10 cellular contexts compared by ENCODE assay signal in the genomic region with DNA sequence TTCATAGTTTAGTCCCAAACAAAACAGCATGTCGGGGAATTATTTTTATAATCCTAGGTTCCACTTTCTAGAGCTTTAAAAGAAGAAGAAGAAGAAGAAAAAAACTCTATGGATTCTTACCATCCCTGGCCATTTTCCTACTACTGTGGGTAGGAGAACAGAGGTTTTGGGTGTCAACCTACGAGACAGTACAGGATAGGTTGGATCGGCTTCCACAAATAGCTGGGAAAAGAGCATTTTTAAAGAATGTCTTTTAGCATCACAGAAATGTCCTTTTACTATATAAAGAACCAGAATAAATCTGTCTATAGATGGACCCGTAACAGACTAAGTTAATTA.
A peak's percentile ranks its signal among the peaks of the same experiment; 100 is the strongest.
DNase-seq lines count a peak whose midpoint lies in the region; ATAC-seq and TF ChIP-seq lines count a peak whose summit lies in the region.
"Had no signal": no experiment of that assay in that cellular context is flagged by ENCODE, and none has a peak within 500 bp of the region (broad histone marks: within the 10 kb centered on the region; RNA-seq: fewer than 3 reads in every experiment).

No MANE protein-coding gene starts in this region.

- in situ Hi-C loops in brain microvascular endothelial cell (cut with HindIII; ENCODE audit: low pct_ligation_motif_present, low sequenced_read_pairs) = no loop called here

- H3K9me3 ChIP-seq in osteoblast (ENCODE audit: low read depth, low read length) = no peaks in the 10 kb centered on the region

- H3K4me3 ChIP-seq in AG10803 (ENCODE audit: low read length) = peak overlapping the region; percentile 43
- peak overlapping the region; percentile 62 for H3K4me3 ChIP-seq in KMS-11 (IDR thresholded peaks at IDR 0.05; ENCODE audit: insufficient read depth, low read depth, low read length)
- no peak overlapping the region for H3K4me3 ChIP-seq in brain microvascular endothelial cell (ENCODE audit: low read depth, low read length)
- H3K4me3 ChIP-seq in osteoblast (ENCODE audit: insufficient read depth, low read length) = peak overlapping the region; percentile 48

- H3K36me3 ChIP-seq in KMS-11 (ENCODE audit: insufficient read depth) (no peaks in the 10 kb centered on the region), brain microvascular endothelial cell (replicated peaks) (no peaks in the 10 kb centered on the region), osteoblast (ENCODE audit: insufficient read depth, low read length) (peaks cover 11% of the 10 kb centered on the region)

- H3K27me3 ChIP-seq in KMS-11 (ENCODE audit: insufficient read depth, low read depth) (no peaks in the 10 kb centered on the region), brain microvascular endothelial cell (replicated peaks) (no peaks in the 10 kb centered on the region), osteoblast (ENCODE audit: insufficient read depth, low read length) (no peaks in the 10 kb centered on the region)

- ATAC-seq in GM21360 (IDR thresholded peaks at IDR 0.05; ENCODE audit: unreplicated experiment) = no peak

- H2AFZ ChIP-seq in KMS-11 (ENCODE audit: low read depth) (peak overlapping the region; percentile 8; the same call in 1 of the 2 replicates), osteoblast (ENCODE audit: low read length) (no peak overlapping the region)

- no peak for TF ChIP-seq CTCF in AG10803 (conservative IDR thresholded peaks at IDR 0.05; ENCODE audit: low read length)
- no peak for TF ChIP-seq CTCF in KMS-11 (conservative IDR thresholded peaks at IDR 0.05; ENCODE audit: low read depth, low read length)
- TF ChIP-seq CTCF in brain microvascular endothelial cell (IDR thresholded peaks at IDR 0.05; ENCODE audit: low read depth, low read length, missing control alignments) = no peak
- no peak for TF ChIP-seq CTCF in osteoblast (IDR thresholded peaks at IDR 0.05; ENCODE audit: extremely low read depth, low read depth, low read length)

- no peaks in the 10 kb centered on the region for H3K79me2 ChIP-seq in KMS-11 (ENCODE audit: insufficient read depth, low read depth)
- peaks cover 40% of the 10 kb centered on the region for H3K79me2 ChIP-seq in osteoblast (ENCODE audit: insufficient read depth, low read length)

- H3K4me1 ChIP-seq in KMS-11 (ENCODE audit: low read depth, poor library complexity, severe bottlenecking) = peaks cover 46% of the 10 kb centered on the region
- peaks cover 42% of the 10 kb centered on the region for H3K4me1 ChIP-seq in osteoblast (ENCODE audit: insufficient read depth, low read length)

- DNase-seq in AG10803 (ENCODE audit: low read depth) = no peak
- no peak for DNase-seq in brain microvascular endothelial cell
- no peak for DNase-seq in osteoblast (ENCODE audit: insufficient read length, low spot score, missing footprints)
- DNase-seq in NCI-H774 (lab: John Stamatoyannopoulos, UW) = no peak
- DNase-seq in GOT3 (lab: John Stamatoyannopoulos, UW) = no peak
- DNase-seq in UCSD-AML1 (lab: John Stamatoyannopoulos, UW; ENCODE audit: unreplicated experiment) = no peak
- DNase-seq: NCI-H82, retina had no signal

- H3K9ac ChIP-seq in KMS-11 = peak overlapping the region; percentile 4; the same call in 1 of the 2 replicates

- no peaks in the 10 kb centered on the region for H4K20me1 ChIP-seq in KMS-11 (ENCODE audit: insufficient read depth)
- H4K20me1 ChIP-seq in osteoblast (ENCODE audit: insufficient read depth, low read length) = peaks cover 5% of the 10 kb centered on the region

- H3K27ac ChIP-seq in KMS-11 = peak overlapping the region; percentile 59
- H3K27ac ChIP-seq in brain microvascular endothelial cell = peak overlapping the region; percentile 64
- H3K27ac ChIP-seq in osteoblast (ENCODE audit: low read depth, low read length) = peak overlapping the region; percentile 88

- peak overlapping the region; percentile 59 for H3K4me2 ChIP-seq in KMS-11
- H3K4me2 ChIP-seq in osteoblast (ENCODE audit: insufficient read depth, low read length) = peak overlapping the region; percentile 82
